Comparison of ENCODE assay signal across 16 cellular contexts in the genomic region with DNA sequence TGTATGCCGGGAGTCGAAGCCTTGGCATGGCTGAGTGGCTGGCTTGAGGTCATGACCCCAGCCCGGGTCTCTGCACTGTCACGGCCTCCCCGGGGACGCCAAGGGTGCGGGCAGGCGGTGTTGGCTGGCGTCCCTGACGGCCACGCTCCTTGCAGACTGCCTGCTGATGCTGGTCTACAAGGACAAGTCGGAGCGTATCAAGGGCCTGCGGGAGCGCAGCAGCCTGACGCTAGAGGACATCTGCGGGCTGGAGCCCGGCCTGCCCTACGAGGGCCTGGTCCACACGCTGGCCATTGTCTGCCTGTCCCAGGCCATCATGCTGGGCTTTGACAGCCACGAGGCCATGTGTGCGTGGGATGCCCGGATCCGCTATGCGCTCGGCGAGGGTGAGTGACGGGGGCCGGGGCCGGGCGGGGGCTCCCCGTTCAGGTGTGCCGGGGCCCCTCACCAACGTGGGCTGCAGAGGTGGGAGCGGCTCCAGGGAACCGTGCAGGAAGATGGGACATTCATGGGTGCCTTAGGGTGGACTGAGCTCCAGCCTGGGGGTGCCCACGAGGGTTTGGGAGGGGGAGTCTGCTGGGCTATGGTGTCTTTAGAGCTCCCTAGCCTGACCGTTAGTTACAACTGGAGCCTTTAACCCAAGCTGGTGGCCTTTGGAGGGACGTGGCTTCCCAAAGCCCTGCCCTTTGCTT. TPM values are rescaled to one million over a fixed set of nuclear protein-coding genes. Genes with fewer than 3 reads are reported as not detected.
"Had no signal": no experiment of that assay in that cellular context is flagged by ENCODE, and none has a peak within 500 bp of the region (broad histone marks: within the 10 kb centered on the region; RNA-seq: fewer than 3 reads in every experiment).

No MANE protein-coding gene starts in this region.

- H3K4me1 ChIP-seq: thyroid gland had no signal

- H3K27me3 Mint-ChIP-seq: activated CD8-positive, alpha-beta T cell treated with anti-CD3 and anti-CD28 coated beads for 36 hours had no signal

- H3K9me3 Mint-ChIP-seq: activated CD8-positive, alpha-beta T cell treated with anti-CD3 and anti-CD28 coated beads for 36 hours; immature natural killer cell; natural killer cell; stimulated activated effector memory CD8-positive, alpha-beta T cell treated with anti-CD3 and anti-CD28 coated beads, Interleukin-12 subunit alpha, Interleukin-12 subunit beta, amount 100 ng/mL, for 72 hours had no signal

- H3K4me3 ChIP-seq: coronary artery, mucosa of descending colon, thyroid gland had no signal

- H3K27ac ChIP-seq: coronary artery, thyroid gland, VCaP had no signal

- DNase-seq: activated CD4-positive, alpha-beta T cell treated with anti-CD3 and anti-CD28 coated beads for 4 hours; activated CD8-positive, alpha-beta T cell treated with anti-CD3 and anti-CD28 coated beads for 36 hours; activated naive CD4-positive, alpha-beta T cell treated with Interleukin-2 at 50 U/mL for 16 hours; caudate nucleus; effector CD8-positive, alpha-beta T cell; immature natural killer cell; mammary epithelial cell; natural killer cell; small intestine; T-helper 1 cell had no signal

- H3K4me3 Mint-ChIP-seq: activated CD8-positive, alpha-beta T cell treated with anti-CD3 and anti-CD28 coated beads for 36 hours; immature natural killer cell; natural killer cell; stimulated activated effector memory CD8-positive, alpha-beta T cell treated with anti-CD3 and anti-CD28 coated beads, Interleukin-12 subunit alpha, Interleukin-12 subunit beta, amount 100 ng/mL, for 72 hours had no signal

- ATAC-seq: activated CD8-positive, alpha-beta T cell treated with anti-CD3 and anti-CD28 coated beads for 36 hours; natural killer cell; stimulated activated effector memory CD8-positive, alpha-beta T cell treated with anti-CD3 and anti-CD28 coated beads, Interleukin-12 subunit alpha, Interleukin-12 subunit beta, amount 100 ng/mL, for 72 hours had no signal

- H3K9me3 ChIP-seq: mucosa of descending colon, thyroid gland had no signal

- H3K36me3 Mint-ChIP-seq: immature natural killer cell; natural killer cell; stimulated activated effector memory CD8-positive, alpha-beta T cell treated with anti-CD3 and anti-CD28 coated beads, Interleukin-12 subunit alpha, Interleukin-12 subunit beta, amount 100 ng/mL, for 72 hours had no signal

- H3K4me1 Mint-ChIP-seq: immature natural killer cell; natural killer cell; stimulated activated effector memory CD8-positive, alpha-beta T cell treated with anti-CD3 and anti-CD28 coated beads, Interleukin-12 subunit alpha, Interleukin-12 subunit beta, amount 100 ng/mL, for 72 hours had no signal

- H3K36me3 ChIP-seq: thyroid gland had no signal

- H3K27ac Mint-ChIP-seq: activated CD8-positive, alpha-beta T cell treated with anti-CD3 and anti-CD28 coated beads for 36 hours; immature natural killer cell; natural killer cell; stimulated activated effector memory CD8-positive, alpha-beta T cell treated with anti-CD3 and anti-CD28 coated beads, Interleukin-12 subunit alpha, Interleukin-12 subunit beta, amount 100 ng/mL, for 72 hours had no signal

- H3K27me3 ChIP-seq: thyroid gland had no signal

RNA-seq across cellular contexts. Expression of gene DOK7, which starts 10.3 kb away (rescaled TPM):
- total RNA-seq: activated CD8-positive, alpha-beta T cell treated with anti-CD3 and anti-CD28 coated beads for 36 hours; osteocyte had no signal

RNA-seq across cellular contexts. Expression of gene HGFAC, which starts 31.6 kb away (rescaled TPM):
- total RNA-seq: activated CD8-positive, alpha-beta T cell treated with anti-CD3 and anti-CD28 coated beads for 36 hours; mammary epithelial cell had no signal
- polyA plus RNA-seq: immature natural killer cell, mammary epithelial cell had no signal
